Comparison of ENCODE assay signal across 26 cellular contexts in genomic region chr12:117525766-117526165, GRCh38.
"Had no signal": no experiment of that assay in that cellular context is flagged by ENCODE, and none has a peak within 500 bp of the region (broad histone marks: within the 10 kb centered on the region; RNA-seq: fewer than 3 reads in every experiment).

No MANE protein-coding gene starts in this region.

- ATAC-seq: left lung; lower lobe of right lung; natural killer cell; sciatic nerve; stimulated activated naive B cell treated with anti-CD40 and anti-IgM and Interleukin-4, amounts not matched to agents 10 μg/mL and 1 μg/mL and 100 μg/mL, for 72 hours; stimulated activated naive CD8-positive, alpha-beta T cell treated with anti-CD3 and anti-CD28 coated beads, Interleukin-15, Interleukin-2, amounts not matched to agents 100 U/mL and 50 U/mL, for 24 hours; upper lobe of right lung had no signal

- H3K4me3 ChIP-seq: hepatocyte, left lung, lower lobe of right lung, ovary, skin epidermis, stomach, testis, thyroid gland, upper lobe of right lung had no signal

- H3K4me1 ChIP-seq: lower lobe of right lung, testis had no signal

- H3K27ac ChIP-seq: hepatocyte, left lung, lower lobe of right lung, ovary, skin epidermis, stomach, testis, upper lobe of right lung had no signal

- H3K36me3 ChIP-seq: left lung, lower lobe of right lung, ovary, stomach, thyroid gland, upper lobe of right lung had no signal

- H3K9me3 ChIP-seq: left lung, lower lobe of right lung, ovary, testis, thyroid gland, upper lobe of right lung had no signal

- H2AFZ ChIP-seq: hepatocyte had no signal

- H3K4me2 ChIP-seq: hepatocyte had no signal

- DNase-seq: islet precursor cell; left lung; lower lobe of right lung; mammary epithelial cell; mesenchymal stem cell; naive B cell; natural killer cell; nephron progenitor cell; ovary; retina; right cardiac atrium; stimulated activated CD4-positive, alpha-beta T cell treated with anti-CD3 and anti-CD28 coated beads, Interleukin-12 subunit alpha, Interleukin-12 subunit beta, amount 100 ng/mL, for 4 hours; stimulated activated CD4-positive, alpha-beta T cell treated with anti-CD3 and anti-CD28 coated beads, Interleukin-15, amount 100 ng/mL, for 24 hours; stimulated activated CD4-positive, alpha-beta T cell treated with anti-CD3 and anti-CD28 coated beads, Interleukin-2, amount 100 ng/mL, for 24 hours; stimulated activated CD4-positive, alpha-beta T cell treated with anti-CD3 and anti-CD28 coated beads, Interleukin-4, amount 100 ng/mL, for 1 hour; stimulated activated naive B cell treated with anti-CD40 and anti-IgM and Interleukin-4, amounts not matched to agents 10 μg/mL and 1 μg/mL and 100 μg/mL, for 72 hours; stimulated activated naive CD8-positive, alpha-beta T cell treated with anti-CD3 and anti-CD28 coated beads, Interleukin-15, Interleukin-2, amounts not matched to agents 100 U/mL and 50 U/mL, for 24 hours; stomach; testis; thyroid gland; trophoblast cell; upper lobe of right lung had no signal

- H3K27me3 ChIP-seq: hepatocyte, ovary, stomach, testis, thyroid gland, upper lobe of right lung had no signal

- H3K79me2 ChIP-seq: hepatocyte had no signal

- FAIRE-seq: urothelium cell line had no signal
